ENCODE assay signal across 17 cellular contexts in the genomic region with DNA sequence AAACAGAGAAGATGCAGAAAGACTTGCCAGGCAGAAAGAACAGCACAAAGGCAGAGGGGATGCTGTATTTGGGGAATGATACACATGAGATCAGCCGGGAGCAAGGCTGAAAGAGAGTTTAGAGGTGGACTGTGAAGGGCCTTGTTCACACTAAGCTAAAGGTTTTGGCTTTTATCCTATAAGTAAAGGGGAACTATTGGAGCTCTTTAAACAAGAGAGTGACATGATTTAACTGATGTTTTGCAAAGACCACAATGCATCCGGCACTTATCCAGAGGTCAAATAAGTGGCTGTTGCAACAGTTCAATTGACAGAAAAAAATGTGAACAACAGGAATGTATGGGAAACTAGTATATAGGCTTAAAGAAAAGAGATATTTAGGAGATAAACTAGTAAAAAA.
DNase-seq lines count a peak whose midpoint lies in the region; ATAC-seq, FAIRE-seq and TF ChIP-seq lines count a peak whose summit lies in the region.
"Had no signal": no experiment of that assay in that cellular context is flagged by ENCODE, and none has a peak within 500 bp of the region (broad histone marks: within the 10 kb centered on the region; RNA-seq: fewer than 3 reads in every experiment).

No MANE protein-coding gene starts in this region.

- H3K9me3 ChIP-seq in K562 (replicated peaks; ENCODE audit: control insufficient read depth, insufficient read depth, low read depth, low read length): no peaks in the 10 kb centered on the region
- no peaks in the 10 kb centered on the region for H3K9me3 ChIP-seq in osteoblast (ENCODE audit: low read depth, low read length)
- H3K9me3 ChIP-seq in CD4-positive, alpha-beta memory T cell (ENCODE audit: control insufficient read depth in 1 of 2, low read length in 2 of 2): no peaks in the 10 kb centered on the region
- H3K9me3 ChIP-seq: Peyer's patch had no signal

- H3K9me3 Mint-ChIP-seq in CD4-positive, alpha-beta memory T cell: no peaks in the 10 kb centered on the region
- H3K9me3 Mint-ChIP-seq: memory B cell; stimulated activated naive B cell treated with anti-CD40 and anti-IgM and Interleukin-4, amounts not matched to agents 10 μg/mL and 1 μg/mL and 100 μg/mL, for 72 hours had no signal

- H3K79me2 ChIP-seq in K562 (ENCODE audit: control insufficient read depth, insufficient read depth, low read length): no peaks in the 10 kb centered on the region
- H3K79me2 ChIP-seq in osteoblast (ENCODE audit: insufficient read depth, low read length): no peaks in the 10 kb centered on the region
- H3K79me2 ChIP-seq: parathyroid adenoma had no signal

- in situ Hi-C loops in K562 (cut with MboI): no loop called here

- H3K36me3 ChIP-seq in K562 (ENCODE audit: control insufficient read depth, insufficient read depth, low read length) (no peaks in the 10 kb centered on the region), osteoblast (ENCODE audit: insufficient read depth, low read length) (no peaks in the 10 kb centered on the region)
- no peaks in the 10 kb centered on the region for H3K36me3 ChIP-seq in CD4-positive, alpha-beta memory T cell (ENCODE audit: insufficient read depth, low read length)
- H3K36me3 ChIP-seq: Peyer's patch had no signal

- TF ChIP-seq RAD21 in K562 (CRISPR knock-in tag; conservative IDR thresholded peaks at IDR 0.05 in 1 of 2, IDR thresholded peaks at IDR 0.05 in 1 of 2): no peak

- POLR2A ChIA-PET in K562 (lab: Yijun Ruan, JAX): interaction anchor here (2.0 kb wide), 1 partner anchor 14 kb away, joined by 5 read pairs; no protein-coding TSS in a partner anchor
- POLR2A ChIA-PET in CD4-positive, alpha-beta memory T cell (lab: Charles Lee; ENCODE audit: partially characterized antibody): no interaction called here

- H3K4me1 ChIP-seq in K562 (replicated peaks in 1 of 2; ENCODE audit: control insufficient read depth in 2 of 2, insufficient read depth in 2 of 2, low read length in 2 of 2) (peaks cover 9 to 16% of the 10 kb centered on the region in 2 experiments; a peak in 4 of 5 replicates), osteoblast (ENCODE audit: insufficient read depth, low read length) (peaks cover 40% of the 10 kb centered on the region)
- H3K4me1 ChIP-seq in CD4-positive, alpha-beta memory T cell (ENCODE audit: insufficient read depth, low read length): no peaks in the 10 kb centered on the region
- H3K4me1 ChIP-seq: parathyroid adenoma had no signal

- H3K4me2 ChIP-seq in K562 (ENCODE audit: insufficient read depth, low read length) (no peak overlapping the region), osteoblast (ENCODE audit: insufficient read depth, low read length) (peak overlapping the region; percentile 52)

- H3K4me3 Mint-ChIP-seq in CD4-positive, alpha-beta memory T cell: no peak overlapping the region
- H3K4me3 Mint-ChIP-seq: memory B cell; stimulated activated naive B cell treated with anti-CD40 and anti-IgM and Interleukin-4, amounts not matched to agents 10 μg/mL and 1 μg/mL and 100 μg/mL, for 72 hours had no signal

- H3K4me3 ChIP-seq in NB4 (ENCODE audit: low read depth, low read length): no peak overlapping the region
- no peak overlapping the region for H3K4me3 ChIP-seq in K562
- peak overlapping the region; percentile 36 for H3K4me3 ChIP-seq in osteoblast (ENCODE audit: insufficient read depth, low read length)
- H3K4me3 ChIP-seq in CD4-positive, alpha-beta memory T cell (ENCODE audit: low read length in 2 of 2): no peak overlapping the region
- H3K4me3 ChIP-seq: Peyer's patch had no signal

- H3K27ac Mint-ChIP-seq in CD4-positive, alpha-beta memory T cell: no peak overlapping the region
- H3K27ac Mint-ChIP-seq: memory B cell; stimulated activated naive B cell treated with anti-CD40 and anti-IgM and Interleukin-4, amounts not matched to agents 10 μg/mL and 1 μg/mL and 100 μg/mL, for 72 hours had no signal

- intact Hi-C loops in K562 (cut with micrococcal nuclease): no loop called here
- intact Hi-C loops in CD4-positive, alpha-beta memory T cell (cut with micrococcal nuclease): no loop called here

- 39% methylated on average over 2 of the region's 2 CpGs for WGBS in K562 (ENCODE audit: insufficient coverage, low coverage, missing lambda C conversion rate)

- no peak for ATAC-seq in K562
- no peak for ATAC-seq in HG02759 (IDR thresholded peaks at IDR 0.05; ENCODE audit: unreplicated experiment)
- ATAC-seq in GM21786 (IDR thresholded peaks at IDR 0.05; ENCODE audit: unreplicated experiment): no peak

- H3K27me3 Mint-ChIP-seq in CD4-positive, alpha-beta memory T cell: no peaks in the 10 kb centered on the region
- H3K27me3 Mint-ChIP-seq: memory B cell; stimulated activated naive B cell treated with anti-CD40 and anti-IgM and Interleukin-4, amounts not matched to agents 10 μg/mL and 1 μg/mL and 100 μg/mL, for 72 hours had no signal

- BruUV-seq in K562 (replicated peaks; lab: Mats Ljungman, UMichigan): no TSS peak

- no peak for FAIRE-seq in K562 (lab: Jason Lieb, UNC)
- FAIRE-seq: TTC549 had no signal

- TF ChIP-seq EP300 in K562 (IDR thresholded peaks at IDR 0.05; ENCODE audit: low read length): no peak

- H4K20me1 ChIP-seq in K562 (replicated peaks; ENCODE audit: control insufficient read depth, insufficient read depth, low read length) (no peaks in the 10 kb centered on the region), osteoblast (ENCODE audit: insufficient read depth, low read length) (no peaks in the 10 kb centered on the region)

- no peak for TF ChIP-seq CTCF in NB4 (IDR thresholded peaks at IDR 0.05; ENCODE audit: low read depth, low read length)
- no peak for TF ChIP-seq CTCF in K562 (IDR thresholded peaks at IDR 0.05 in 2 of 3, conservative IDR thresholded peaks at IDR 0.05 in 1 of 3; ENCODE audit: insufficient read depth in 2 of 3, low read depth in 1 of 3, low read length in 3 of 3)
- TF ChIP-seq CTCF in osteoblast (IDR thresholded peaks at IDR 0.05; ENCODE audit: extremely low read depth, low read depth, low read length): no peak

- H3K9ac ChIP-seq in K562 (ENCODE audit: insufficient read depth in 1 of 2, low read depth in 2 of 2, low read length in 2 of 2): no peak overlapping the region
- H3K9ac ChIP-seq: parathyroid adenoma had no signal

- H3K4me1 Mint-ChIP-seq in CD4-positive, alpha-beta memory T cell: peaks cover 0 to 3% (median 0%) of the 10 kb centered on the region in 4 donors

- CTCF ChIA-PET in K562 (lab: Yijun Ruan, JAX; ENCODE audit: low intra/inter-chr PET ratio): no interaction called here
- CTCF ChIA-PET in CD4-positive, alpha-beta memory T cell (lab: Charles Lee; ENCODE audit: partially characterized antibody): no interaction called here

- no peaks in the 10 kb centered on the region for H3K27me3 ChIP-seq in K562 (ENCODE audit: control insufficient read depth in 2 of 2, insufficient read depth in 2 of 2, low read length in 2 of 2)
- no peaks in the 10 kb centered on the region for H3K27me3 ChIP-seq in osteoblast (ENCODE audit: insufficient read depth, low read length)
- no peaks in the 10 kb centered on the region for H3K27me3 ChIP-seq in CD4-positive, alpha-beta memory T cell (ENCODE audit: insufficient read depth, low read length)
- H3K27me3 ChIP-seq: Peyer's patch had no signal

- H3K27ac ChIP-seq in K562 (ENCODE audit: extremely low read depth, low read depth, low read length): no peak overlapping the region
- peak overlapping the region; percentile 94 for H3K27ac ChIP-seq in osteoblast (ENCODE audit: low read depth, low read length)
- no peak overlapping the region for H3K27ac ChIP-seq in CD4-positive, alpha-beta memory T cell (ENCODE audit: low read depth, low read length)
- H3K27ac ChIP-seq: parathyroid adenoma had no signal

- no peak overlapping the region for H2AFZ ChIP-seq in K562 (ENCODE audit: low read depth, low read length)
- peak overlapping the region; percentile 21 for H2AFZ ChIP-seq in osteoblast (ENCODE audit: low read length)
- H2AFZ ChIP-seq: parathyroid adenoma had no signal

- H3K36me3 Mint-ChIP-seq in CD4-positive, alpha-beta memory T cell: peaks cover 0 to 8% of the 10 kb centered on the region in 2 donors
- H3K36me3 Mint-ChIP-seq: stimulated activated naive B cell treated with anti-CD40 and anti-IgM and Interleukin-4, amounts not matched to agents 10 μg/mL and 1 μg/mL and 100 μg/mL, for 72 hours had no signal

- DNase-seq in ELR (ENCODE audit: low read depth): peak; percentile 64
- DNase-seq in NB4 (ENCODE audit: low read depth): peak; percentile 64
- DNase-seq in K562 (ENCODE audit: extremely low read depth in 1 of 4, low spot score in 3 of 4): no peak
- no peak for DNase-seq in osteoblast (ENCODE audit: insufficient read length, low spot score, missing footprints)
- DNase-seq in CD4-positive, alpha-beta memory T cell: no peak
- DNase-seq in NCI-H1048 (lab: John Stamatoyannopoulos, UW): no peak
- DNase-seq: effector CD8-positive, alpha-beta T cell; GOT3; hypothalamus; Peyer's patch; stimulated activated CD4-positive, alpha-beta T cell treated with anti-CD3 and anti-CD28 coated beads, Interleukin-1b, Interleukin-23, amount 100 ng/mL, for 48 hours; stimulated activated naive B cell treated with anti-CD40 and anti-IgM and Interleukin-4, amounts not matched to agents 10 μg/mL and 1 μg/mL and 100 μg/mL, for 72 hours had no signal

- no peak for TF ChIP-seq POLR2A in NB4 (IDR thresholded peaks at IDR 0.05; ENCODE audit: extremely low read depth, insufficient read length)
- TF ChIP-seq POLR2A in K562 (conservative IDR thresholded peaks at IDR 0.05): no peak

- H3K9me1 ChIP-seq in K562 (ENCODE audit: control insufficient read depth, insufficient read depth, low read length): no peaks in the 10 kb centered on the region

TF ChIP-seq in K562, 482 proteins besides CTCF, POLR2A, EP300 and RAD21:
- peak; percentile 48 for TF ChIP-seq MEIS2 (IDR thresholded peaks at IDR 0.05; ENCODE audit: partially characterized antibody)
- TF ChIP-seq, protein P1, sequence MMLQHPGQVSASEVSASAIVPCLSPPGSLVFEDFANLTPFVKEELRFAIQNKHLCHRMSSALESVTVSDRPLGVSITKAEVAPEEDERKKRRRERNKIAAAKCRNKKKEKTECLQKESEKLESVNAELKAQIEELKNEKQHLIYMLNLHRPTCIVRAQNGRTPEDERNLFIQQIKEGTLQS (IDR thresholded peaks at IDR 0.05): no peak
- TF ChIP-seq, protein P1 (CRISPR knock-in tag; conservative IDR thresholded peaks at IDR 0.05): no peak
- no peak for TF ChIP-seq NFIC (IDR thresholded peaks at IDR 0.05)

Comparison
In these comparisons a context has a peak if more than half of its experiments do, and no peak if none do; other contexts are left out.
1. DNase-seq: peak in ELR (single experiment) and NB4 (single experiment); none in K562 (0 of 4), osteoblast (single experiment), CD4-positive, alpha-beta memory T cell (0 of 5) and NCI-H1048 (single experiment).